In genomic region chr2:13676269-13676668, GRCh38 we compare ENCODE assay signal across 16 cellular contexts.
DNase-seq lines count a peak whose midpoint lies in the region; ATAC-seq and TF ChIP-seq lines count a peak whose summit lies in the region.
"Had no signal": no experiment of that assay in that cellular context is flagged by ENCODE, and none has a peak within 500 bp of the region (broad histone marks: within the 10 kb centered on the region; RNA-seq: fewer than 3 reads in every experiment).

No MANE protein-coding gene starts in this region.

- no peak overlapping the region for H2BK12ac ChIP-seq in mesenchymal stem cell (ENCODE audit: low read length in 2 of 2)

- DNase-seq in GM12865 (ENCODE audit: low read depth) (peak; percentile 17), adipocyte (ENCODE audit: low read depth) (peak; percentile 78), mesenchymal stem cell (peak; percentile 47), BE2C (no peak)
- no peak for DNase-seq in activated effector memory CD4-positive, alpha-beta T cell treated with Interleukin-2 at 50 U/mL for 16 hours
- no peak for DNase-seq in activated naive CD4-positive, alpha-beta T cell treated with anti-CD3 and anti-CD28 coated beads for 36 hours
- DNase-seq: activated CD4-positive, alpha-beta memory T cell treated with anti-CD3 and anti-CD28 coated beads for 36 hours; activated effector memory CD4-positive, alpha-beta T cell treated with anti-CD3 and anti-CD28 coated beads, Interleukin-2, amount 50 U/mL, for 16 hours; C1 segment of cervical spinal cord; NCI-H1048; Peyer's patch; stimulated activated naive CD8-positive, alpha-beta T cell treated with anti-CD3 and anti-CD28 coated beads, Interleukin-15, Interleukin-2, amounts not matched to agents 100 U/mL and 50 U/mL, for 24 hours; T-helper 2 cell had no signal

- no peak overlapping the region for H2BK15ac ChIP-seq in mesenchymal stem cell (ENCODE audit: low read depth, poor library complexity, severe bottlenecking)

- H3K4me1 Mint-ChIP-seq in activated naive CD4-positive, alpha-beta T cell treated with anti-CD3 and anti-CD28 coated beads for 36 hours (ENCODE audit: low read depth), result no peaks in the 10 kb centered on the region
- H3K4me1 Mint-ChIP-seq: central memory CD8-positive, alpha-beta T cell had no signal

- H3K27me3 ChIP-seq in adipocyte (replicated peaks; ENCODE audit: control insufficient read depth, insufficient read depth, low read length), result no peaks in the 10 kb centered on the region
- H3K27me3 ChIP-seq in mesenchymal stem cell (ENCODE audit: control insufficient read depth in 1 of 2, insufficient read depth in 1 of 2, low read length in 2 of 2), result no peaks in the 10 kb centered on the region
- H3K27me3 ChIP-seq in BE2C, result no peaks in the 10 kb centered on the region
- H3K27me3 ChIP-seq: Peyer's patch had no signal

- no peak overlapping the region for H4K8ac ChIP-seq in mesenchymal stem cell (ENCODE audit: low read length)

- no peaks in the 10 kb centered on the region for H3K79me1 ChIP-seq in mesenchymal stem cell (replicated peaks; ENCODE audit: low read length, poor library complexity, severe bottlenecking)

- WGBS in mesenchymal stem cell, result 57% methylated on average over 2 of the region's 2 CpGs

- no peak overlapping the region for H3K4ac ChIP-seq in mesenchymal stem cell (ENCODE audit: low read depth in 1 of 2, low read length in 2 of 2)

- TF ChIP-seq CTCF in GM12865 (IDR thresholded peaks at IDR 0.05; ENCODE audit: insufficient read depth, low read depth, low read length, missing control alignments), result no peak
- TF ChIP-seq CTCF in BE2C (IDR thresholded peaks at IDR 0.05; ENCODE audit: low read depth, low read length), result no peak

- ATAC-seq in HG03354 (IDR thresholded peaks at IDR 0.05; ENCODE audit: poor library complexity, severe bottlenecking, unreplicated experiment) (peak; percentile 45), HG03342 (IDR thresholded peaks at IDR 0.05; ENCODE audit: unreplicated experiment) (no peak)
- ATAC-seq: stimulated activated naive CD8-positive, alpha-beta T cell treated with anti-CD3 and anti-CD28 coated beads, Interleukin-15, Interleukin-2, amounts not matched to agents 100 U/mL and 50 U/mL, for 24 hours had no signal

- CTCF ChIA-PET in activated naive CD4-positive, alpha-beta T cell treated with anti-CD3 and anti-CD28 coated beads for 36 hours (lab: Charles Lee), result no interaction called here

- no peak overlapping the region for H3K27ac Mint-ChIP-seq in activated naive CD4-positive, alpha-beta T cell treated with anti-CD3 and anti-CD28 coated beads for 36 hours
- H3K27ac Mint-ChIP-seq: activated CD4-positive, alpha-beta memory T cell treated with anti-CD3 and anti-CD28 coated beads for 36 hours had no signal

- intact Hi-C loops in activated naive CD4-positive, alpha-beta T cell treated with anti-CD3 and anti-CD28 coated beads for 36 hours (cut with micrococcal nuclease), result no loop called here

- no peak overlapping the region for H3K14ac ChIP-seq in mesenchymal stem cell (ENCODE audit: low read length in 2 of 2)

- no peak overlapping the region for H2BK5ac ChIP-seq in mesenchymal stem cell (ENCODE audit: low read depth, low read length, poor library complexity, severe bottlenecking)

- no peak overlapping the region for H2BK120ac ChIP-seq in mesenchymal stem cell (ENCODE audit: low read depth, low read length)

- H3K23ac ChIP-seq in mesenchymal stem cell (ENCODE audit: low read length in 2 of 2), result no peak overlapping the region

- H3K36me3 ChIP-seq in adipocyte (ENCODE audit: control insufficient read depth, insufficient read depth, low read length, severe bottlenecking), result no peaks in the 10 kb centered on the region
- H3K36me3 ChIP-seq in mesenchymal stem cell (ENCODE audit: control insufficient read depth in 1 of 2, insufficient read depth in 2 of 2, low read depth in 1 of 2, low read length in 2 of 2), result no peaks in the 10 kb centered on the region
- H3K36me3 ChIP-seq in BE2C, result no peaks in the 10 kb centered on the region
- H3K36me3 ChIP-seq: Peyer's patch had no signal

- no peaks in the 10 kb centered on the region for H3K27me3 Mint-ChIP-seq in activated naive CD4-positive, alpha-beta T cell treated with anti-CD3 and anti-CD28 coated beads for 36 hours (ENCODE audit: low read depth)
- H3K27me3 Mint-ChIP-seq: activated CD4-positive, alpha-beta memory T cell treated with anti-CD3 and anti-CD28 coated beads for 36 hours; central memory CD8-positive, alpha-beta T cell had no signal

- H3K27ac ChIP-seq in mesenchymal stem cell (ENCODE audit: low read length, poor library complexity, severe bottlenecking), result no peak overlapping the region
- H3K27ac ChIP-seq: Peyer's patch had no signal

- no peak overlapping the region for H2AFZ ChIP-seq in mesenchymal stem cell (ENCODE audit: low read depth, low read length)

- no peak overlapping the region for H3K18ac ChIP-seq in mesenchymal stem cell (ENCODE audit: low read depth in 1 of 2, low read length in 2 of 2)

- H3K9me3 ChIP-seq in adipocyte (ENCODE audit: control insufficient read depth, low read length), result no peaks in the 10 kb centered on the region
- peaks cover 11% of the 10 kb centered on the region for H3K9me3 ChIP-seq in mesenchymal stem cell (ENCODE audit: control insufficient read depth, low read length)
- H3K9me3 ChIP-seq in BE2C, result no peaks in the 10 kb centered on the region
- H3K9me3 ChIP-seq: Peyer's patch had no signal

- H3K4me3 ChIP-seq in GM12865 (ENCODE audit: low read depth, low read length) (no peak overlapping the region), adipocyte (ENCODE audit: low read length) (no peak overlapping the region), mesenchymal stem cell (ENCODE audit: insufficient read depth in 1 of 2, low read depth in 1 of 2, low read length in 2 of 2) (no peak overlapping the region), BE2C (ENCODE audit: low read depth, low read length) (no peak overlapping the region)
- H3K4me3 ChIP-seq: Peyer's patch had no signal

- H3K9me3 Mint-ChIP-seq in activated naive CD4-positive, alpha-beta T cell treated with anti-CD3 and anti-CD28 coated beads for 36 hours, result peaks cover 1% of the 10 kb centered on the region

- H3K4me3 Mint-ChIP-seq in activated naive CD4-positive, alpha-beta T cell treated with anti-CD3 and anti-CD28 coated beads for 36 hours, result no peak overlapping the region
- H3K4me3 Mint-ChIP-seq: activated CD4-positive, alpha-beta memory T cell treated with anti-CD3 and anti-CD28 coated beads for 36 hours; central memory CD8-positive, alpha-beta T cell had no signal

- H3K4me2 ChIP-seq in mesenchymal stem cell (ENCODE audit: low read length, poor library complexity, severe bottlenecking), result no peak overlapping the region

- H3K36me3 Mint-ChIP-seq in activated naive CD4-positive, alpha-beta T cell treated with anti-CD3 and anti-CD28 coated beads for 36 hours (ENCODE audit: low read depth), result no peaks in the 10 kb centered on the region
- H3K36me3 Mint-ChIP-seq: activated CD4-positive, alpha-beta memory T cell treated with anti-CD3 and anti-CD28 coated beads for 36 hours had no signal

- H3K4me1 ChIP-seq in adipocyte (ENCODE audit: control insufficient read depth, insufficient read depth, low read length) (peaks cover 45% of the 10 kb centered on the region), mesenchymal stem cell (ENCODE audit: control insufficient read depth, insufficient read depth, low read depth, low read length) (no peaks in the 10 kb centered on the region), BE2C (no peaks in the 10 kb centered on the region)
- H3K4me1 ChIP-seq: Peyer's patch had no signal

- no peak overlapping the region for H2AK5ac ChIP-seq in mesenchymal stem cell (ENCODE audit: low read length, severe bottlenecking)

- no peak overlapping the region for H4K91ac ChIP-seq in mesenchymal stem cell (ENCODE audit: low read length)

- H3K9ac ChIP-seq in adipocyte (ENCODE audit: low read length) (peak overlapping the region; percentile 45), mesenchymal stem cell (ENCODE audit: low read length) (peak overlapping the region; percentile 48)

Comparison
In these comparisons a context has a peak if more than half of its experiments do, and no peak if none do; other contexts are left out.
1. DNase-seq: peak in GM12865 (single experiment), adipocyte (single experiment) and mesenchymal stem cell (single experiment); none in activated effector memory CD4-positive, alpha-beta T cell treated with Interleukin-2 at 50 U/mL for 16 hours (single experiment), BE2C (single experiment) and activated naive CD4-positive, alpha-beta T cell treated with anti-CD3 and anti-CD28 coated beads for 36 hours (single experiment).